ENCODE assay signal across 1 cellular context in the genomic region with DNA sequence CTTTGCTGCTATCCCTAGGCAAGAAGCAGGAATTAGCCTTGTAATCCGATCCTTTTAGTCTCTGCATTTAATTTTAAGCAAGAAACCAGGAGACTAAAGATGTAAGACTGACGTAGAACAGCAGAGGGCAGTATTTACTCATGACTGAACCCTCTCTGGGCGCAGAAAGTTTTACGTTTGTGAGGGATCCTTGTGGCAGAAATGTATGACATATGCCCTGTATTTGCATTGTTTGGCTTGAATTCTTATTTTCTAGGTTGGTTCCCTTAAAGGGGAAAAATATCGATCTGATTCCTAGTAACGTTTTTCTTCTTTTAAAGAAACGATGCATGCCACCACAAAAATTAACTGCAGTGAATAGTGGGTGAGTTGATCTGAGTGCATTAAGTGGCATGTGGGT.
A peak's percentile ranks its signal among the peaks of the same experiment; 100 is the strongest.
TF ChIP-seq lines count a peak whose summit lies in the region.

No MANE protein-coding gene starts in this region.

TF ChIP-seq in H1, 55 proteins besides CTCF, POLR2A, EP300 and RAD21 (continued from another document):
- TF ChIP-seq, protein P1, sequence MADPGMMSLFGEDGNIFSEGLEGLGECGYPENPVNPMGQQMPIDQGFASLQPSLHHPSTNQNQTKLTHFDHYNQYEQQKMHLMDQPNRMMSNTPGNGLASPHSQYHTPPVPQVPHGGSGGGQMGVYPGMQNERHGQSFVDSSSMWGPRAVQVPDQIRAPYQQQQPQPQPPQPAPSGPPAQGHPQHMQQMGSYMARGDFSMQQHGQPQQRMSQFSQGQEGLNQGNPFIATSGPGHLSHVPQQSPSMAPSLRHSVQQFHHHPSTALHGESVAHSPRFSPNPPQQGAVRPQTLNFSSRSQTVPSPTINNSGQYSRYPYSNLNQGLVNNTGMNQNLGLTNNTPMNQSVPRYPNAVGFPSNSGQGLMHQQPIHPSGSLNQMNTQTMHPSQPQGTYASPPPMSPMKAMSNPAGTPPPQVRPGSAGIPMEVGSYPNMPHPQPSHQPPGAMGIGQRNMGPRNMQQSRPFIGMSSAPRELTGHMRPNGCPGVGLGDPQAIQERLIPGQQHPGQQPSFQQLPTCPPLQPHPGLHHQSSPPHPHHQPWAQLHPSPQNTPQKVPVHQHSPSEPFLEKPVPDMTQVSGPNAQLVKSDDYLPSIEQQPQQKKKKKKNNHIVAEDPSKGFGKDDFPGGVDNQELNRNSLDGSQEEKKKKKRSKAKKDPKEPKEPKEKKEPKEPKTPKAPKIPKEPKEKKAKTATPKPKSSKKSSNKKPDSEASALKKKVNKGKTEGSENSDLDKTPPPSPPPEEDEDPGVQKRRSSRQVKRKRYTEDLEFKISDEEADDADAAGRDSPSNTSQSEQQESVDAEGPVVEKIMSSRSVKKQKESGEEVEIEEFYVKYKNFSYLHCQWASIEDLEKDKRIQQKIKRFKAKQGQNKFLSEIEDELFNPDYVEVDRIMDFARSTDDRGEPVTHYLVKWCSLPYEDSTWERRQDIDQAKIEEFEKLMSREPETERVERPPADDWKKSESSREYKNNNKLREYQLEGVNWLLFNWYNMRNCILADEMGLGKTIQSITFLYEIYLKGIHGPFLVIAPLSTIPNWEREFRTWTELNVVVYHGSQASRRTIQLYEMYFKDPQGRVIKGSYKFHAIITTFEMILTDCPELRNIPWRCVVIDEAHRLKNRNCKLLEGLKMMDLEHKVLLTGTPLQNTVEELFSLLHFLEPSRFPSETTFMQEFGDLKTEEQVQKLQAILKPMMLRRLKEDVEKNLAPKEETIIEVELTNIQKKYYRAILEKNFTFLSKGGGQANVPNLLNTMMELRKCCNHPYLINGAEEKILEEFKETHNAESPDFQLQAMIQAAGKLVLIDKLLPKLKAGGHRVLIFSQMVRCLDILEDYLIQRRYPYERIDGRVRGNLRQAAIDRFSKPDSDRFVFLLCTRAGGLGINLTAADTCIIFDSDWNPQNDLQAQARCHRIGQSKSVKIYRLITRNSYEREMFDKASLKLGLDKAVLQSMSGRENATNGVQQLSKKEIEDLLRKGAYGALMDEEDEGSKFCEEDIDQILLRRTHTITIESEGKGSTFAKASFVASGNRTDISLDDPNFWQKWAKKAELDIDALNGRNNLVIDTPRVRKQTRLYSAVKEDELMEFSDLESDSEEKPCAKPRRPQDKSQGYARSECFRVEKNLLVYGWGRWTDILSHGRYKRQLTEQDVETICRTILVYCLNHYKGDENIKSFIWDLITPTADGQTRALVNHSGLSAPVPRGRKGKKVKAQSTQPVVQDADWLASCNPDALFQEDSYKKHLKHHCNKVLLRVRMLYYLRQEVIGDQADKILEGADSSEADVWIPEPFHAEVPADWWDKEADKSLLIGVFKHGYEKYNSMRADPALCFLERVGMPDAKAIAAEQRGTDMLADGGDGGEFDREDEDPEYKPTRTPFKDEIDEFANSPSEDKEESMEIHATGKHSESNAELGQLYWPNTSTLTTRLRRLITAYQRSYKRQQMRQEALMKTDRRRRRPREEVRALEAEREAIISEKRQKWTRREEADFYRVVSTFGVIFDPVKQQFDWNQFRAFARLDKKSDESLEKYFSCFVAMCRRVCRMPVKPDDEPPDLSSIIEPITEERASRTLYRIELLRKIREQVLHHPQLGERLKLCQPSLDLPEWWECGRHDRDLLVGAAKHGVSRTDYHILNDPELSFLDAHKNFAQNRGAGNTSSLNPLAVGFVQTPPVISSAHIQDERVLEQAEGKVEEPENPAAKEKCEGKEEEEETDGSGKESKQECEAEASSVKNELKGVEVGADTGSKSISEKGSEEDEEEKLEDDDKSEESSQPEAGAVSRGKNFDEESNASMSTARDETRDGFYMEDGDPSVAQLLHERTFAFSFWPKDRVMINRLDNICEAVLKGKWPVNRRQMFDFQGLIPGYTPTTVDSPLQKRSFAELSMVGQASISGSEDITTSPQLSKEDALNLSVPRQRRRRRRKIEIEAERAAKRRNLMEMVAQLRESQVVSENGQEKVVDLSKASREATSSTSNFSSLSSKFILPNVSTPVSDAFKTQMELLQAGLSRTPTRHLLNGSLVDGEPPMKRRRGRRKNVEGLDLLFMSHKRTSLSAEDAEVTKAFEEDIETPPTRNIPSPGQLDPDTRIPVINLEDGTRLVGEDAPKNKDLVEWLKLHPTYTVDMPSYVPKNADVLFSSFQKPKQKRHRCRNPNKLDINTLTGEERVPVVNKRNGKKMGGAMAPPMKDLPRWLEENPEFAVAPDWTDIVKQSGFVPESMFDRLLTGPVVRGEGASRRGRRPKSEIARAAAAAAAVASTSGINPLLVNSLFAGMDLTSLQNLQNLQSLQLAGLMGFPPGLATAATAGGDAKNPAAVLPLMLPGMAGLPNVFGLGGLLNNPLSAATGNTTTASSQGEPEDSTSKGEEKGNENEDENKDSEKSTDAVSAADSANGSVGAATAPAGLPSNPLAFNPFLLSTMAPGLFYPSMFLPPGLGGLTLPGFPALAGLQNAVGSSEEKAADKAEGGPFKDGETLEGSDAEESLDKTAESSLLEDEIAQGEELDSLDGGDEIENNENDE (IDR thresholded peaks at IDR 0.05; ENCODE audit: insufficient replicate concordance, low read length): peak; percentile 39
- no peak for TF ChIP-seq HDAC2 (IDR thresholded peaks at IDR 0.05; ENCODE audit: borderline replicate concordance in 1 of 2, low read depth in 2 of 2, low read length in 2 of 2)
- no peak for TF ChIP-seq EZH2 (IDR thresholded peaks at IDR 0.05; ENCODE audit: low read depth, low read length, severe bottlenecking)
- no peak for TF ChIP-seq JUND (IDR thresholded peaks at IDR 0.05; ENCODE audit: low read length)
